ENCODE assay signal across 9 cellular contexts in the genomic region with DNA sequence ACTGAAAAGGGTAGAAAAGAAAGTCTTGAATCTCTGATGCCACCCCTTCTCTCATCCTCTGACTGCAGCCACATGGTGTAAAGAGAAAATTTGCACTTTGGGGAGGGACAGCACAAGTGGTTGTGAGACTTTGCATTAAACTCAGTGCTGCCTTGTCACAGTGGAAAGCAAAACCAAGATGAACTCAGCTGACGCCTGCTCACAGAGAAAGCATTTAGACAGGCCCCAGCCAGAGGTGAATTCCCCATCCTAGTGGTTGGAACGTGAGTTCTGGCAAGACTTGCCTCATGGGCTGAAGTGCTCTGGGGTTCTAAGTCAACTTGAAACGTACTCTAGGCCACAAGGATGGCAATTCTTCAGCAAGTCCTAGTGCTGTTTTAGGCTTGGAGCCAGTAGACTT.
"Had no signal": no experiment of that assay in that cellular context is flagged by ENCODE, and none has a peak within 500 bp of the region (broad histone marks: within the 10 kb centered on the region; RNA-seq: fewer than 3 reads in every experiment).

No MANE protein-coding gene starts in this region.

- H3K4me2 ChIP-seq: KMS-11 had no signal

- FAIRE-seq: H1, H54, HepG2 had no signal

- H3K27ac ChIP-seq: GM23248, HL-60, KMS-11 had no signal

- H3K9ac ChIP-seq: GM23248, KMS-11 had no signal

- DNase-seq: GM23248, H9, HCEC 1CT, KBM-7 had no signal

- H3K4me3 ChIP-seq: GM23248 had no signal

- ATAC-seq: HepG2 had no signal

- H2AFZ ChIP-seq: GM23248 had no signal
